In genomic region chr1:6784560-6785317, GRCh38 we compare ENCODE assay signal across 8 cellular contexts. TPM values are rescaled to one million over a fixed set of nuclear protein-coding genes. Genes with fewer than 3 reads are reported as not detected.
DNase-seq lines count a peak whose midpoint lies in the region; ATAC-seq, FAIRE-seq and TF ChIP-seq lines count a peak whose summit lies in the region.

No MANE protein-coding gene starts in this region.

- H3K4me1 ChIP-seq in OCI-LY3 (ENCODE audit: low read length) (peaks cover 15% of the 10 kb centered on the region), endothelial cell of umbilical vein (ENCODE audit: control insufficient read depth, extremely low read depth, insufficient read depth, low read length) (peaks cover 18% of the 10 kb centered on the region)

- no peaks in the 10 kb centered on the region for H3K9me1 ChIP-seq in endothelial cell of umbilical vein (replicated peaks; ENCODE audit: control insufficient read depth, extremely low read depth, insufficient read depth, low read length)

- H3K27me3 ChIP-seq in OCI-LY3 (ENCODE audit: low read depth, low read length), result no peaks in the 10 kb centered on the region
- H3K27me3 ChIP-seq in endothelial cell of umbilical vein (ENCODE audit: control insufficient read depth in 2 of 2, insufficient read depth in 2 of 2, low read length in 2 of 2), result no peaks in the 10 kb centered on the region

- POLR2A ChIA-PET in endothelial cell of umbilical vein (lab: Charles Lee), result interaction anchor here (0.6 to 1.1 kb wide), 5 partner anchors 11 to 617 kb away, joined by 3 to 5 read pairs (median 3); no protein-coding TSS in a partner anchor

- CTCF ChIA-PET in endothelial cell of umbilical vein (lab: Charles Lee), result interaction anchor here (0.5 to 3.6 kb wide), 11 partner anchors 11 to 863 kb away, joined by 3 to 22 read pairs (median 6); partner anchors contain the start of gene DNAJC11

- H3K27ac ChIP-seq in OCI-LY3 (ENCODE audit: low read length), result peak overlapping the region; percentile 91
- peak overlapping the region; percentile 95 for H3K27ac ChIP-seq in endothelial cell of umbilical vein (ENCODE audit: insufficient read depth, low read depth, low read length)

- BruUV-seq in endothelial cell of umbilical vein (replicated peaks; lab: Mats Ljungman, UMichigan), result no TSS peak

- H3K9me3 Mint-ChIP-seq in mesothelial cell of epicardium, result no peaks in the 10 kb centered on the region

- no peaks in the 10 kb centered on the region for H3K36me3 Mint-ChIP-seq in mesothelial cell of epicardium

- peak; percentile 76 for ATAC-seq in GM21528 (IDR thresholded peaks at IDR 0.05; ENCODE audit: low FRiP score, unreplicated experiment)

- H3K27ac Mint-ChIP-seq in mesothelial cell of epicardium, result peak overlapping the region; percentile 97

- TF ChIP-seq POLR2A in endothelial cell of umbilical vein (IDR thresholded peaks at IDR 0.05; ENCODE audit: low read depth, low read length), result peak; percentile 66

- DNase-seq in DMS 273 (lab: John Stamatoyannopoulos, UW; ENCODE audit: unreplicated experiment) (peak; percentile 100), HuH-7.5 (ENCODE audit: low spot score) (peak; percentile 98), activated T-cell treated with anti-CD3 and anti-CD28 coated beads for 24 hours (ENCODE audit: low read depth) (peak; percentile 99), endothelial cell of umbilical vein (ENCODE audit: low read depth, low spot score) (peak; percentile 100), mesothelial cell of epicardium (ENCODE audit: low spot score in 2 of 2, unreplicated experiment in 2 of 2) (peak; percentile 98 to 99)
- peak; percentile 98 to 100 for DNase-seq in stimulated activated CD8-positive, alpha-beta memory T cell treated with anti-CD3 and anti-CD28 coated beads, Interleukin-15, amount 100 ng/mL, for 4 hours (ENCODE audit: low read depth in 2 of 2)

- dilution Hi-C loops in endothelial cell of umbilical vein (cut with MboI; ENCODE audit: extremely low pct_ligation_motif_present, low sequenced_read_pairs), result no loop called here

- TF ChIP-seq CTCF in OCI-LY3 (IDR thresholded peaks at IDR 0.05; ENCODE audit: low read depth, low read length), result no peak
- no peak for TF ChIP-seq CTCF in endothelial cell of umbilical vein (IDR thresholded peaks at IDR 0.05; ENCODE audit: extremely low read depth in 1 of 2, insufficient read depth in 1 of 2, low read depth in 1 of 2, low read length in 2 of 2)
- no peak for TF ChIP-seq CTCF in mesothelial cell of epicardium (IDR thresholded peaks at IDR 0.05; ENCODE audit: unreplicated experiment)

- peak overlapping the region; percentile 79 for H3K4me3 Mint-ChIP-seq in mesothelial cell of epicardium

- peaks cover 26% of the 10 kb centered on the region for H3K4me1 Mint-ChIP-seq in mesothelial cell of epicardium

- peaks cover 33% of the 10 kb centered on the region for H4K20me1 ChIP-seq in OCI-LY3 (ENCODE audit: insufficient read depth, low read length)
- peaks cover 3% of the 10 kb centered on the region for H4K20me1 ChIP-seq in endothelial cell of umbilical vein (replicated peaks; ENCODE audit: control insufficient read depth, extremely low read depth, insufficient read depth, low read length)

- FAIRE-seq in endothelial cell of umbilical vein (lab: Jason Lieb, UNC), result peak; percentile 100

- H3K4me2 ChIP-seq in OCI-LY3 (ENCODE audit: low read length), result peak overlapping the region; percentile 89
- H3K4me2 ChIP-seq in endothelial cell of umbilical vein (ENCODE audit: insufficient read depth, low read length), result peak overlapping the region; percentile 98

- H2AFZ ChIP-seq in OCI-LY3 (ENCODE audit: low read depth, low read length) (no peak overlapping the region), endothelial cell of umbilical vein (ENCODE audit: low read depth, low read length) (peak overlapping the region; percentile 76)

- H3K9ac ChIP-seq in OCI-LY3 (ENCODE audit: low read length) (peak overlapping the region; percentile 95), endothelial cell of umbilical vein (replicated peaks; ENCODE audit: extremely low read depth, insufficient read depth, low read length) (peak overlapping the region; percentile 85)

- H3K9me3 ChIP-seq in OCI-LY3 (ENCODE audit: insufficient read depth, low read length), result no peaks in the 10 kb centered on the region
- H3K9me3 ChIP-seq in endothelial cell of umbilical vein (replicated peaks; ENCODE audit: control insufficient read depth, insufficient read depth, low read length), result no peaks in the 10 kb centered on the region

- H3K27me3 Mint-ChIP-seq in mesothelial cell of epicardium (ENCODE audit: low read depth), result no peaks in the 10 kb centered on the region

- H3K4me3 ChIP-seq in OCI-LY3 (ENCODE audit: low read length) (peak overlapping the region; percentile 95), endothelial cell of umbilical vein (replicated peaks in 1 of 3; ENCODE audit: insufficient read depth in 1 of 3, low read depth in 1 of 3, low read length in 3 of 3) (peak overlapping the region; percentile 44 to 83 (median 79))

- intact Hi-C loops in endothelial cell of umbilical vein (cut with micrococcal nuclease), result loop anchor here (1.0 to 10.0 kb wide), 12 partner anchors 11 to 990 kb away; partner anchors contain the start of genes DNAJC11, KLHL21, PLEKHG5 and VAMP3

- H3K79me2 ChIP-seq in OCI-LY3 (ENCODE audit: low read length), result peaks cover 53% of the 10 kb centered on the region
- H3K79me2 ChIP-seq in endothelial cell of umbilical vein (ENCODE audit: control insufficient read depth, insufficient read depth, low read length), result peaks cover 35% of the 10 kb centered on the region

- H3K36me3 ChIP-seq in OCI-LY3 (replicated peaks; ENCODE audit: low read depth, low read length), result peaks cover 3% of the 10 kb centered on the region
- H3K36me3 ChIP-seq in endothelial cell of umbilical vein (ENCODE audit: control insufficient read depth in 2 of 2, extremely low read depth in 1 of 2, insufficient read depth in 2 of 2, low read length in 2 of 2), result no peaks in the 10 kb centered on the region

TF ChIP-seq in endothelial cell of umbilical vein, 7 proteins besides CTCF, POLR2A, EP300 and RAD21:
- TF ChIP-seq EZH2 (IDR thresholded peaks at IDR 0.05; ENCODE audit: borderline replicate concordance, low read depth, low read length, severe bottlenecking), result peak; percentile 87
- TF ChIP-seq GATA2 (IDR thresholded peaks at IDR 0.05; ENCODE audit: insufficient read depth, insufficient read length, low read depth, low read length), result no peak
- TF ChIP-seq MAX (IDR thresholded peaks at IDR 0.05; ENCODE audit: insufficient read depth, insufficient read length), result peak; percentile 84
- TF ChIP-seq FOS (IDR thresholded peaks at IDR 0.05; ENCODE audit: borderline replicate concordance, insufficient read depth, low read length), result no peak
- no peak for TF ChIP-seq MYC (IDR thresholded peaks at IDR 0.05; ENCODE audit: low read depth, low read length)
- TF ChIP-seq POLR2AphosphoS5 (IDR thresholded peaks at IDR 0.05; ENCODE audit: insufficient read depth, low read depth, low read length), result peak; percentile 74
- TF ChIP-seq JUN (IDR thresholded peaks at IDR 0.05; ENCODE audit: borderline replicate concordance, insufficient read depth, insufficient read length, low read depth), result peak; percentile 70

RNA-seq across cellular contexts. Expression of gene CAMTA1, which starts 0.5 kb away (rescaled TPM):
- total RNA-seq in endothelial cell of umbilical vein (88.1 and 92.7 TPM in 2 replicates), mesothelial cell of epicardium (70.4 to 78.3 TPM (median 71.4 TPM) in 3 replicates)
- polyA plus RNA-seq in endothelial cell of umbilical vein, result 36.4 and 50.8 TPM in 2 replicates
- polyA plus RNA-seq in endothelial cell of umbilical vein (2011; cell fraction: cytosol; rRNA removed), result 57.1 and 61.1 TPM in 2 replicates
- 40.9 and 43.2 TPM in 2 replicates for polyA plus RNA-seq in endothelial cell of umbilical vein (2011; cell fraction: nucleus; rRNA removed)
- 82.2 and 93.2 TPM in 2 replicates for polyA plus RNA-seq in endothelial cell of umbilical vein (2012)
- 26.3 and 39.4 TPM in 2 replicates for polyA minus RNA-seq in endothelial cell of umbilical vein
- polyA minus RNA-seq in endothelial cell of umbilical vein (2011; cell fraction: cytosol; rRNA and poly(A)+ RNA removed), result 17.1 TPM
- 50.9 and 53.5 TPM in 2 replicates for polyA minus RNA-seq in endothelial cell of umbilical vein (2011; cell fraction: nucleus; rRNA and poly(A)+ RNA removed)

Comparison
In these comparisons a context has a peak if more than half of its experiments do, and no peak if none do; other contexts are left out.
1. Peak in every context shown above with its lines: DNase-seq, ATAC-seq, H3K4me3 ChIP-seq and H3K27ac ChIP-seq.